ENCODE assay signal across 25 cellular contexts in the genomic region with DNA sequence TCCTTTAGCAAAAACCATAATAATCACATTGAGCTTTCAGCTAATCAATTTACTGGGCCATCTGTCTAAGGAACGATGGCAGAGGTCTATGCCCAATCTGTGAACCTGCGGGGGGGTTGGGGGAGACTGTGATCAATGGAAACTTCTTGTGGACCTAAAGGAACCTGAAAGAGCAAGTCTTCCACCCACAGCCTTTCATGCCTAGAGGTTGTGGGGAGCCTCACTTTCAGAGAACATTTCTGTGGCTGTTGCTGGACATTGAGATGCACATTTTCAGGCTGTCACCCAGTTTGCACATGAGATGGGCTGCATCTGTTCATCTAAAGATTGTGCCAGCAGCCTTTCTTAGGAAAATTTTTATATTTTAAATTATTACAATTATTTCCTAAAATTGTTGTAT.
"Had no signal": no experiment of that assay in that cellular context is flagged by ENCODE, and none has a peak within 500 bp of the region (broad histone marks: within the 10 kb centered on the region; RNA-seq: fewer than 3 reads in every experiment).

No MANE protein-coding gene starts in this region.

- H3K79me2 ChIP-seq: hepatocyte had no signal

- H3K27me3 ChIP-seq: esophagus muscularis mucosa, foreskin keratinocyte, gastroesophageal sphincter, heart left ventricle, hepatocyte, sigmoid colon, stomach, thyroid gland, vagina had no signal

- H3K27ac ChIP-seq: esophagus muscularis mucosa, foreskin keratinocyte, gastroesophageal sphincter, heart left ventricle, hepatocyte, psoas muscle, sigmoid colon, stomach, thyroid gland, vagina had no signal

- H3K4me3 ChIP-seq: esophagus muscularis mucosa, gastroesophageal sphincter, heart left ventricle, hepatocyte, psoas muscle, sigmoid colon, stomach, thyroid gland, vagina had no signal

- DNase-seq: dermis blood vessel endothelial cell; effector memory CD4-positive, alpha-beta T cell; foreskin keratinocyte; heart left ventricle; kidney; mesendoderm; midbrain; naive thymus-derived CD4-positive, alpha-beta T cell; nephron progenitor cell; nucleus accumbens; psoas muscle; right cardiac atrium; sigmoid colon; stimulated activated CD4-positive, alpha-beta T cell treated with anti-CD3 and anti-CD28 coated beads, Interleukin-2, amount 100 ng/mL, for 24 hours; stimulated activated CD4-positive, alpha-beta T cell treated with anti-CD3 and anti-CD28 coated beads, Interleukin-4, amount 100 ng/mL, for 24 hours; stimulated activated naive CD4-positive, alpha-beta T cell treated with Interleukin-2 at 50 U/mL for 16 hours; stomach; thyroid gland; trophoblast cell had no signal

- H3K36me3 ChIP-seq: esophagus muscularis mucosa, gastroesophageal sphincter, heart left ventricle, sigmoid colon, stomach, thyroid gland, vagina had no signal

- H3K4me1 ChIP-seq: esophagus muscularis mucosa, foreskin keratinocyte, gastroesophageal sphincter, heart left ventricle, psoas muscle, sigmoid colon, thyroid gland, vagina had no signal

- H3K9me3 ChIP-seq: esophagus muscularis mucosa, gastroesophageal sphincter, heart left ventricle, psoas muscle, sigmoid colon, stomach, thyroid gland, vagina had no signal

- ATAC-seq: foreskin keratinocyte; gastroesophageal sphincter; heart left ventricle; left lobe of liver; naive thymus-derived CD4-positive, alpha-beta T cell; psoas muscle; right cardiac atrium; stimulated activated effector memory CD8-positive, alpha-beta T cell treated with anti-CD3 and anti-CD28 coated beads, Interleukin-12 subunit alpha, Interleukin-12 subunit beta, amount 100 ng/mL, for 72 hours had no signal

- H2AFZ ChIP-seq: hepatocyte had no signal

- H3K4me2 ChIP-seq: hepatocyte had no signal
